In genomic region chr4:27357283-27357682, GRCh38 we compare ENCODE assay signal across 10 cellular contexts.
A peak's percentile ranks its signal among the peaks of the same experiment; 100 is the strongest.
DNase-seq lines count a peak whose midpoint lies in the region; ATAC-seq and TF ChIP-seq lines count a peak whose summit lies in the region.
"Had no signal": no experiment of that assay in that cellular context is flagged by ENCODE, and none has a peak within 500 bp of the region (broad histone marks: within the 10 kb centered on the region; RNA-seq: fewer than 3 reads in every experiment).

No MANE protein-coding gene starts in this region.

- DNase-seq in right lobe of liver (no peak), retina (no peak), GDM1 (lab: John Stamatoyannopoulos, UW) (no peak)

- TF ChIP-seq CTCF in C4-2B (conservative IDR thresholded peaks at IDR 0.05): peak; percentile 56
- TF ChIP-seq CTCF in LNCAP (IDR thresholded peaks at IDR 0.05): peak; percentile 50
- TF ChIP-seq CTCF in VCaP (conservative IDR thresholded peaks at IDR 0.05): peak; percentile 73
- TF ChIP-seq CTCF in right lobe of liver (IDR thresholded peaks at IDR 0.05): peak in 3 of 4 donors; percentile 13 to 22 (median 19)

- H3K9me3 ChIP-seq in right lobe of liver: no peaks in the 10 kb centered on the region
- H3K9me3 ChIP-seq: neutrophil, SJSA1 had no signal

- no peaks in the 10 kb centered on the region for H3K27me3 ChIP-seq in right lobe of liver
- H3K27me3 ChIP-seq: neutrophil, SJSA1 had no signal

- WGBS in right lobe of liver (ENCODE audit: insufficient coverage, low coverage, low lambda C conversion rate, missing lambda C conversion rate): 34% methylated on average over 6 of the region's 6 CpGs

- ATAC-seq in right lobe of liver (no peak), HG03457 (IDR thresholded peaks at IDR 0.05; ENCODE audit: unreplicated experiment) (no peak), HG03378 (IDR thresholded peaks at IDR 0.05; ENCODE audit: unreplicated experiment) (no peak)

- H3K4me3 ChIP-seq in right lobe of liver: no peak overlapping the region
- H3K4me3 ChIP-seq: SJSA1 had no signal

- TF ChIP-seq POLR2A in right lobe of liver (IDR thresholded peaks at IDR 0.05): no peak

- no peaks in the 10 kb centered on the region for H3K36me3 ChIP-seq in right lobe of liver
- H3K36me3 ChIP-seq: neutrophil, SJSA1 had no signal

- H3K27ac ChIP-seq in C4-2B (no peak overlapping the region), VCaP (no peak overlapping the region), right lobe of liver (no peak overlapping the region)
- H3K27ac ChIP-seq: neutrophil, SJSA1 had no signal

- H3K4me1 ChIP-seq in right lobe of liver: no peaks in the 10 kb centered on the region

- intact Hi-C loops in right lobe of liver (cut with DNase I): no loop called here

Comparison
In these comparisons a context has a peak if more than half of its experiments do, and no peak if none do; other contexts are left out.
1. CTCF ChIP-seq: peak in every context shown above with its lines; median percentile 73 in VCaP; 56 in C4-2B; 50 in LNCAP; 19 in right lobe of liver.